In genomic region chr11:130771708-130772107, GRCh38 we compare ENCODE assay signal across 1 cellular context.
TF ChIP-seq lines count a peak whose summit lies in the region.

No MANE protein-coding gene starts in this region.

TF ChIP-seq in H1, 55 proteins besides CTCF, POLR2A, EP300 and RAD21 (continued from another document):
- TF ChIP-seq BRCA1 (IDR thresholded peaks at IDR 0.05; ENCODE audit: low read depth, low read length) (no peak), BCL11A (IDR thresholded peaks at IDR 0.05; ENCODE audit: low read depth in 2 of 2, low read length in 2 of 2) (no peak), SUZ12 (IDR thresholded peaks at IDR 0.05; ENCODE audit: low read length) (no peak), SRF (IDR thresholded peaks at IDR 0.05; ENCODE audit: low read depth, low read length) (no peak), SIRT6 (IDR thresholded peaks at IDR 0.05; ENCODE audit: low read length) (no peak)
TF ChIP-seq in H1: peak in this region for 0.
